In genomic region chr12:118016424-118017264, GRCh38 we compare ENCODE assay signal across 8 cellular contexts. TPM values are rescaled to one million over a fixed set of nuclear protein-coding genes. Genes with fewer than 3 reads are reported as not detected.
DNase-seq lines count a peak whose midpoint lies in the region; ATAC-seq, FAIRE-seq and TF ChIP-seq lines count a peak whose summit lies in the region.

TSS of gene RFC5 (plus strand) at chr12:118016703. CDS start at chr12:118016828, 125 bp downstream.

- peak within 1 kb of the TSS; percentile 52 for H3K56ac ChIP-seq in H1 (replicated peaks; ENCODE audit: insufficient read length, low read depth, low read length)

- H4K20me1 ChIP-seq in H1 (replicated peaks in 1 of 2; ENCODE audit: control insufficient read depth in 1 of 2, insufficient read depth in 2 of 2, low read length in 2 of 2): no peaks in the 10 kb centered on the region

- no peak for TF ChIP-seq EP300 in H1 (IDR thresholded peaks at IDR 0.05; ENCODE audit: borderline replicate concordance in 1 of 2, low read depth in 2 of 2, low read length in 2 of 2)

- H3K36me3 ChIP-seq in H1 (ENCODE audit: control insufficient read depth in 2 of 4, insufficient read depth in 4 of 4, low read length in 3 of 4): peaks cover 8 to 30% (median 23%) of the 10 kb centered on the region in 4 experiments
- peaks cover 8 to 22% of the 10 kb centered on the region in 2 experiments for H3K36me3 ChIP-seq in mesenchymal stem cell (ENCODE audit: control insufficient read depth in 1 of 2, insufficient read depth in 2 of 2, low read depth in 1 of 2, low read length in 2 of 2)

- H4K5ac ChIP-seq in H1 (ENCODE audit: insufficient read length, low read depth, low read length): peak within 1 kb of the TSS; percentile 82

- H2AK5ac ChIP-seq in H1 (ENCODE audit: low read depth, low read length) (no peak within 1 kb of the TSS), mesenchymal stem cell (ENCODE audit: low read length, severe bottlenecking) (no peak within 1 kb of the TSS)

- POLR2A ChIA-PET in activated CD8-positive, alpha-beta memory T cell treated with anti-CD3 and anti-CD28 coated beads for 36 hours (lab: Charles Lee): interaction anchor here (0.5 to 1.8 kb wide), 10 partner anchors 18 to 1957 kb away, joined by 3 to 8 read pairs (median 4); partner anchors contain the start of genes PEBP1 and WSB2
- POLR2A ChIA-PET in H1 (lab: Charles Lee; ENCODE audit: partially characterized antibody): interaction anchor here (0.7 to 9.0 kb wide), 11 partner anchors 10 to 360 kb away, joined by 3 to 113 read pairs (median 3); partner anchors contain the start of genes SUDS3 and WSB2

- peaks cover 8 to 16% of the 10 kb centered on the region in 2 experiments; a peak in 3 of 4 replicates for H3K79me2 ChIP-seq in H1 (ENCODE audit: control insufficient read depth in 1 of 2, insufficient read depth in 2 of 2, low read length in 2 of 2)

- H2BK15ac ChIP-seq in H1 (ENCODE audit: low read length) (no peak within 1 kb of the TSS), mesenchymal stem cell (ENCODE audit: low read depth, poor library complexity, severe bottlenecking) (no peak within 1 kb of the TSS)

- H3K4me2 ChIP-seq in H1 (ENCODE audit: insufficient read depth in 1 of 2, low read depth in 2 of 2, low read length in 2 of 2): peak within 1 kb of the TSS; percentile 75 to 84
- H3K4me2 ChIP-seq in mesenchymal stem cell (ENCODE audit: low read length, poor library complexity, severe bottlenecking): peak within 1 kb of the TSS; percentile 81

- H2BK20ac ChIP-seq in H1 (ENCODE audit: low read length): no peak within 1 kb of the TSS

- H3K14ac ChIP-seq in H1 (ENCODE audit: insufficient read length) (no peak within 1 kb of the TSS), mesenchymal stem cell (ENCODE audit: low read length in 2 of 2) (no peak within 1 kb of the TSS)

- peak within 1 kb of the TSS; percentile 47 for H2AFZ ChIP-seq in H1 (ENCODE audit: low read length)
- peak within 1 kb of the TSS; percentile 84 for H2AFZ ChIP-seq in mesenchymal stem cell (ENCODE audit: low read depth, low read length)

- peaks cover 3% of the 10 kb centered on the region for H3K23me2 ChIP-seq in H1 (ENCODE audit: low read depth, low read length)

- DNase-seq in COR-L47 (lab: John Stamatoyannopoulos, UW): peak; percentile 99
- DNase-seq in HTR-8/SVneo (ENCODE audit: insufficient read length, low spot score): peak; percentile 97
- DNase-seq in NOMO-1 treated with DMSO at 0.1 percent for 48 hours (lab: John Stamatoyannopoulos, UW; ENCODE audit: unreplicated experiment): peak; percentile 94
- DNase-seq in H1 (ENCODE audit: low read depth in 1 of 2, low spot score in 2 of 2): peak; percentile 94 to 99
- DNase-seq in mesenchymal stem cell: peak; percentile 96
- DNase-seq in stimulated activated CD8-positive, alpha-beta memory T cell treated with anti-CD3 and anti-CD28 coated beads, Interleukin-12 subunit alpha, Interleukin-12 subunit beta, amount 100 ng/mL, for 24 hours (ENCODE audit: extremely low read depth): peak; percentile 96

- peak within 1 kb of the TSS; percentile 84 to 95 (median 92) for H3K9ac ChIP-seq in H1 (replicated peaks in 1 of 4; ENCODE audit: extremely low read depth in 1 of 4, low read depth in 3 of 4, low read length in 3 of 4)
- peak within 1 kb of the TSS; percentile 93 for H3K9ac ChIP-seq in mesenchymal stem cell (ENCODE audit: low read length)

- H4K91ac ChIP-seq in H1 (replicated peaks; ENCODE audit: insufficient read length, low read length) (no peak within 1 kb of the TSS), mesenchymal stem cell (ENCODE audit: low read length) (peak within 1 kb of the TSS; percentile 23)

- TF ChIP-seq RAD21 in H1 (IDR thresholded peaks at IDR 0.05 in 1 of 2, conservative IDR thresholded peaks at IDR 0.05 in 1 of 2; ENCODE audit: low read depth in 2 of 2, low read length in 2 of 2): peak in 1 of 2 experiments; percentile 29; a peak in 1 of 4 replicates

- TF ChIP-seq CTCF in H1 (IDR thresholded peaks at IDR 0.05; ENCODE audit: control extremely low read depth in 1 of 3, insufficient read depth in 1 of 3, low read depth in 1 of 3, low read length in 3 of 3): no peak

- H2BK120ac ChIP-seq in H1 (replicated peaks; ENCODE audit: low read depth, low read length) (no peak within 1 kb of the TSS), mesenchymal stem cell (ENCODE audit: low read depth, low read length) (no peak within 1 kb of the TSS)

- H2BK12ac ChIP-seq in H1 (ENCODE audit: low read depth, low read length) (no peak within 1 kb of the TSS), mesenchymal stem cell (ENCODE audit: low read length in 2 of 2) (no peak within 1 kb of the TSS)

- TF ChIP-seq POLR2A in H1 (IDR thresholded peaks at IDR 0.05; ENCODE audit: control extremely low read depth in 1 of 2, low read depth in 2 of 2, low read length in 2 of 2): peak; percentile 47 to 91

- FAIRE-seq in HTR-8/SVneo (lab: Jason Lieb, UNC): peak; percentile 82
- FAIRE-seq in H1 (lab: Jason Lieb, UNC): no peak

- H3K4me3 ChIP-seq in H1 (ENCODE audit: extremely low read depth in 1 of 4, insufficient read depth in 2 of 4, low read depth in 3 of 4, low read length in 4 of 4): peak within 1 kb of the TSS; percentile 70 to 97 (median 90)
- H3K4me3 ChIP-seq in mesenchymal stem cell (ENCODE audit: insufficient read depth in 1 of 2, low read depth in 1 of 2, low read length in 2 of 2): peak within 1 kb of the TSS; percentile 80 to 92

- peak within 1 kb of the TSS; percentile 95 for H4K8ac ChIP-seq in H1 (ENCODE audit: extremely low read depth, insufficient read depth, low read length)
- H4K8ac ChIP-seq in mesenchymal stem cell (ENCODE audit: low read length): peak within 1 kb of the TSS; percentile 58

- H3K9me3 ChIP-seq in H1 (ENCODE audit: insufficient read depth in 2 of 2, low read depth in 1 of 2, low read length in 1 of 2): no peaks in the 10 kb centered on the region
- no peaks in the 10 kb centered on the region for H3K9me3 ChIP-seq in mesenchymal stem cell (ENCODE audit: control insufficient read depth, low read length)

- H3K27me3 ChIP-seq in H1 (replicated peaks in 1 of 4; ENCODE audit: control insufficient read depth in 3 of 4, extremely low read depth in 1 of 4, insufficient read depth in 3 of 4, low read length in 3 of 4) (no peaks in the 10 kb centered on the region), mesenchymal stem cell (ENCODE audit: control insufficient read depth in 1 of 2, insufficient read depth in 1 of 2, low read length in 2 of 2) (no peaks in the 10 kb centered on the region)

- H3K27ac ChIP-seq in H1 (ENCODE audit: low read depth, low read length) (peak within 1 kb of the TSS; percentile 78; the same call in 1 of the 2 replicates), mesenchymal stem cell (ENCODE audit: low read length, poor library complexity, severe bottlenecking) (no peak within 1 kb of the TSS)

- H3K4ac ChIP-seq in H1 (replicated peaks; ENCODE audit: insufficient read length, low read depth, low read length) (no peak within 1 kb of the TSS), mesenchymal stem cell (ENCODE audit: low read depth in 1 of 2, low read length in 2 of 2) (peak within 1 kb of the TSS; percentile 15 to 34)

- peak; percentile 97 for ATAC-seq in GM21367 (IDR thresholded peaks at IDR 0.05; ENCODE audit: unreplicated experiment)

- H3K4me1 ChIP-seq in H1 (replicated peaks in 1 of 4; ENCODE audit: control insufficient read depth in 3 of 4, insufficient read depth in 4 of 4, low read length in 3 of 4) (no peaks in the 10 kb centered on the region; a peak in 1 of 7 replicates), mesenchymal stem cell (ENCODE audit: control insufficient read depth, insufficient read depth, low read depth, low read length) (peaks cover 2% of the 10 kb centered on the region)

- H3K18ac ChIP-seq in H1 (ENCODE audit: extremely low read depth, low read length) (0 out of 2 replicates have a peak within 1 kb of the TSS, but pooled peaks have one; percentile 68), mesenchymal stem cell (ENCODE audit: low read depth in 1 of 2, low read length in 2 of 2) (peak within 1 kb of the TSS; percentile 65 to 86)

- H2BK5ac ChIP-seq in H1 (ENCODE audit: low read depth, low read length): peak within 1 kb of the TSS; percentile 92
- no peak within 1 kb of the TSS for H2BK5ac ChIP-seq in mesenchymal stem cell (ENCODE audit: low read depth, low read length, poor library complexity, severe bottlenecking)

- WGBS in H1 (ENCODE audit: extremely low coverage in 1 of 2, insufficient coverage in 1 of 2, insufficient read length in 1 of 2, insufficient replicate concordance in 2 of 2, low coverage in 1 of 2, low lambda C conversion rate in 2 of 2, missing lambda C conversion rate in 1 of 2), 2 experiments: 3% methylated on average over 61 of the region's 61 CpGs; no CpG with 5 or more reads in 1 of the 2 experiments
- under 1% methylated on average over 57 of the region's 61 CpGs for WGBS in mesenchymal stem cell

- H3K23ac ChIP-seq in H1 (ENCODE audit: insufficient read length) (no peak within 1 kb of the TSS), mesenchymal stem cell (ENCODE audit: low read length in 2 of 2) (no peak within 1 kb of the TSS)

- H3K79me1 ChIP-seq in H1 (ENCODE audit: low read depth, low read length): no peaks in the 10 kb centered on the region
- peaks cover 18% of the 10 kb centered on the region for H3K79me1 ChIP-seq in mesenchymal stem cell (replicated peaks; ENCODE audit: low read length, poor library complexity, severe bottlenecking)

- CTCF ChIA-PET in activated CD8-positive, alpha-beta memory T cell treated with anti-CD3 and anti-CD28 coated beads for 36 hours (lab: Charles Lee): interaction anchor here (0.7 to 1.6 kb wide), 4 partner anchors 11 to 160 kb away, joined by 3 to 4 read pairs (median 3); partner anchors contain the start of gene PEBP1
- CTCF ChIA-PET in H1 (lab: Charles Lee; ENCODE audit: partially characterized antibody): interaction anchor here (0.6 to 2.9 kb wide), 12 partner anchors 14 to 396 kb away, joined by 3 to 16 read pairs (median 3); no protein-coding TSS in a partner anchor

RNA-seq across cellular contexts. Expression of gene RFC5, which starts in this region (rescaled TPM):
- total RNA-seq in activated CD8-positive, alpha-beta memory T cell treated with anti-CD3 and anti-CD28 coated beads for 36 hours: 10 to 100 TPM; 67.4 to 70.1 TPM
- total RNA-seq in H1 (2021; fragmentation: NEBNext Ultra II Directional; extraction: Animal tissue kit (Norgen Biotek cat#: 25700)): 34.4 and 35.5 TPM in 2 replicates
- 40.6 and 40.9 TPM in 2 replicates for polyA plus RNA-seq in H1 (2011; rRNA removed)
- 40.8 TPM for polyA plus RNA-seq in H1 (2011; cell fraction: cytosol; rRNA removed)
- polyA plus RNA-seq in H1 (2011; cell fraction: nucleus; rRNA removed): 58.1 TPM
- 38.0 to 43.0 TPM (median 40.0 TPM) in 4 replicates for polyA plus RNA-seq in H1 (2012, experiment 1 of 2)
- 23.9 TPM for polyA plus RNA-seq in H1 (2012, experiment 2 of 2)
- polyA plus RNA-seq in H1 (2013, experiment 1 of 2): 33.4 TPM
- polyA plus RNA-seq in H1 (2013, experiment 2 of 2): 31.8 TPM
- 47.8 and 58.0 TPM in 2 replicates for polyA minus RNA-seq in H1 (2011; rRNA and poly(A)+ RNA removed)
- 25.5 TPM for polyA minus RNA-seq in H1 (2011; cell fraction: cytosol; rRNA and poly(A)+ RNA removed)
- polyA minus RNA-seq in H1 (2011; cell fraction: nucleus; rRNA and poly(A)+ RNA removed): 32.6 TPM
- 7.6 TPM for polyA plus RNA-seq in mesenchymal stem cell (2013, experiment 1 of 2)
- polyA plus RNA-seq in mesenchymal stem cell (2013, experiment 2 of 2): 7.8 TPM
